Comparison of ENCODE assay signal across 17 cellular contexts in the genomic region with DNA sequence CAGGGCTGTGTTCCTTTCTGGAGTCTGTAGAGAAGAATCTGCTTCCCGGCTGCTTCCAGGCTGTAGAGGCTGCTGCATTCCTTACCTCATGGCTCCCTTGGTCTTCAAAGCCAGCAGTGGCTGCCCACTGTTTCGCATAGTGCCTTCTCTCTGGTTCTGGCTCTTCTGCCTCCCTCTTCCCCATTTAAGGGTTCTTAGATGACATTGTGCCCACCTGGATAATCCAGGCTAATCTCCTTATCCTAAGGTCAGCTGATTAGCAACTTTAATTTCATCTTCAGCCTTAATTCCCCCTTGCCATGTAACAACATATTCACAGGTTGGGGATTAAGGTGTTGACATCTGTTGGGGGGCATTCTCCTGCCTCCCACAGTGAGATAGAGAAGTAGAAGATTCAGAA.
DNase-seq lines count a peak whose midpoint lies in the region; ATAC-seq and TF ChIP-seq lines count a peak whose summit lies in the region.
"Had no signal": no experiment of that assay in that cellular context is flagged by ENCODE, and none has a peak within 500 bp of the region (broad histone marks: within the 10 kb centered on the region; RNA-seq: fewer than 3 reads in every experiment).

No MANE protein-coding gene starts in this region.

- peaks cover 3% of the 10 kb centered on the region for H3K9me3 ChIP-seq in WERI-Rb-1 (ENCODE audit: severe bottlenecking)
- H3K9me3 ChIP-seq: HAP-1 had no signal

- no peak overlapping the region for H3K4me3 Mint-ChIP-seq in GM23338
- H3K4me3 Mint-ChIP-seq: CD4-positive, alpha-beta memory T cell; HFFc6 had no signal

- H3K27me3 Mint-ChIP-seq in GM23338 (ENCODE audit: insufficient read depth, low read depth, poor library complexity) = no peaks in the 10 kb centered on the region

- no peaks in the 10 kb centered on the region for H3F3A ChIP-seq in GM23338 (replicated peaks; ENCODE audit: low read depth)

- H3K27me3 ChIP-seq in GM23338 (ENCODE audit: insufficient read depth) (no peaks in the 10 kb centered on the region), WERI-Rb-1 (ENCODE audit: insufficient read depth, low read depth, severe bottlenecking) (no peaks in the 10 kb centered on the region)

- TF ChIP-seq CTCF in GM23338 (conservative IDR thresholded peaks at IDR 0.05; ENCODE audit: low read depth in 2 of 2) = no peak
- no peak for TF ChIP-seq CTCF in WERI-Rb-1 (IDR thresholded peaks at IDR 0.05; ENCODE audit: low read depth, low read length)

- H3K36me3 ChIP-seq in GM23338 (ENCODE audit: insufficient read depth) = no peaks in the 10 kb centered on the region
- H3K36me3 ChIP-seq in WERI-Rb-1 = no peaks in the 10 kb centered on the region
- H3K36me3 ChIP-seq: HAP-1 had no signal

- H3K27ac ChIP-seq in GM23338 (ENCODE audit: low read depth) (no peak overlapping the region), WERI-Rb-1 (peak overlapping the region; percentile 47)

- H3K27ac Mint-ChIP-seq in GM23338 = no peak overlapping the region
- H3K27ac Mint-ChIP-seq: CD4-positive, alpha-beta memory T cell; HFFc6 had no signal

- H2AFZ ChIP-seq in GM23338 = no peak overlapping the region

- no peaks in the 10 kb centered on the region for H4K20me1 ChIP-seq in GM23338 (replicated peaks; ENCODE audit: insufficient read depth)

- no peaks in the 10 kb centered on the region for H3K4me1 ChIP-seq in GM23338 (ENCODE audit: insufficient read depth)
- H3K4me1 ChIP-seq: HAP-1 had no signal

- H3K4me3 ChIP-seq in GM23338 = no peak overlapping the region
- H3K4me3 ChIP-seq in WERI-Rb-1 (ENCODE audit: low read depth, low read length) = no peak overlapping the region
- H3K4me3 ChIP-seq: GM12878, HAP-1 had no signal

- peaks cover 5% of the 10 kb centered on the region; the same call in 1 of the 3 replicates for H3K36me3 Mint-ChIP-seq in GM23338 (ENCODE audit: low read depth)
- H3K36me3 Mint-ChIP-seq: CD4-positive, alpha-beta memory T cell had no signal

- peaks cover 8% of the 10 kb centered on the region; the same call in 1 of the 3 replicates for H3K9me3 Mint-ChIP-seq in GM23338

- ATAC-seq in GM23338 = no peak
- no peak for ATAC-seq in HG03025 (IDR thresholded peaks at IDR 0.05; ENCODE audit: low FRiP score, unreplicated experiment)
- no peak for ATAC-seq in GM19035 (IDR thresholded peaks at IDR 0.05; ENCODE audit: unreplicated experiment)
- ATAC-seq: GM12878 had no signal

- no peak overlapping the region for H3K4me2 ChIP-seq in GM23338

- no peaks in the 10 kb centered on the region; the same call in 1 of the 2 replicates for H3K9me2 ChIP-seq in GM23338 (ENCODE audit: insufficient read depth)

- no peaks in the 10 kb centered on the region for H3K79me2 ChIP-seq in GM23338 (replicated peaks; ENCODE audit: insufficient read depth)

- no peaks in the 10 kb centered on the region for H3K4me1 Mint-ChIP-seq in GM23338
- H3K4me1 Mint-ChIP-seq: CD4-positive, alpha-beta memory T cell had no signal

- no peak for DNase-seq in GM23338 (ENCODE audit: low spot score)
- peak; percentile 83 for DNase-seq in NCI-H524 treated with DMSO at 0.1 percent for 48 hours (lab: John Stamatoyannopoulos, UW)
- peak; percentile 55 for DNase-seq in WERI-Rb-1
- no peak for DNase-seq in D341Med (ENCODE audit: low spot score)
- DNase-seq: C1 segment of cervical spinal cord; Calu3; CD4-positive, alpha-beta memory T cell; COR-L47; DMS 273 treated with DMSO at 0.1 percent for 48 hours; DMS79; GDM1; GOT3; HFFc6 had no signal

TF ChIP-seq in GM23338, 12 proteins besides CTCF, POLR2A, EP300 and RAD21:
- no peak for TF ChIP-seq EZH2 (IDR thresholded peaks at IDR 0.05; ENCODE audit: low read depth, unreplicated experiment)
- TF ChIP-seq, protein P1, sequence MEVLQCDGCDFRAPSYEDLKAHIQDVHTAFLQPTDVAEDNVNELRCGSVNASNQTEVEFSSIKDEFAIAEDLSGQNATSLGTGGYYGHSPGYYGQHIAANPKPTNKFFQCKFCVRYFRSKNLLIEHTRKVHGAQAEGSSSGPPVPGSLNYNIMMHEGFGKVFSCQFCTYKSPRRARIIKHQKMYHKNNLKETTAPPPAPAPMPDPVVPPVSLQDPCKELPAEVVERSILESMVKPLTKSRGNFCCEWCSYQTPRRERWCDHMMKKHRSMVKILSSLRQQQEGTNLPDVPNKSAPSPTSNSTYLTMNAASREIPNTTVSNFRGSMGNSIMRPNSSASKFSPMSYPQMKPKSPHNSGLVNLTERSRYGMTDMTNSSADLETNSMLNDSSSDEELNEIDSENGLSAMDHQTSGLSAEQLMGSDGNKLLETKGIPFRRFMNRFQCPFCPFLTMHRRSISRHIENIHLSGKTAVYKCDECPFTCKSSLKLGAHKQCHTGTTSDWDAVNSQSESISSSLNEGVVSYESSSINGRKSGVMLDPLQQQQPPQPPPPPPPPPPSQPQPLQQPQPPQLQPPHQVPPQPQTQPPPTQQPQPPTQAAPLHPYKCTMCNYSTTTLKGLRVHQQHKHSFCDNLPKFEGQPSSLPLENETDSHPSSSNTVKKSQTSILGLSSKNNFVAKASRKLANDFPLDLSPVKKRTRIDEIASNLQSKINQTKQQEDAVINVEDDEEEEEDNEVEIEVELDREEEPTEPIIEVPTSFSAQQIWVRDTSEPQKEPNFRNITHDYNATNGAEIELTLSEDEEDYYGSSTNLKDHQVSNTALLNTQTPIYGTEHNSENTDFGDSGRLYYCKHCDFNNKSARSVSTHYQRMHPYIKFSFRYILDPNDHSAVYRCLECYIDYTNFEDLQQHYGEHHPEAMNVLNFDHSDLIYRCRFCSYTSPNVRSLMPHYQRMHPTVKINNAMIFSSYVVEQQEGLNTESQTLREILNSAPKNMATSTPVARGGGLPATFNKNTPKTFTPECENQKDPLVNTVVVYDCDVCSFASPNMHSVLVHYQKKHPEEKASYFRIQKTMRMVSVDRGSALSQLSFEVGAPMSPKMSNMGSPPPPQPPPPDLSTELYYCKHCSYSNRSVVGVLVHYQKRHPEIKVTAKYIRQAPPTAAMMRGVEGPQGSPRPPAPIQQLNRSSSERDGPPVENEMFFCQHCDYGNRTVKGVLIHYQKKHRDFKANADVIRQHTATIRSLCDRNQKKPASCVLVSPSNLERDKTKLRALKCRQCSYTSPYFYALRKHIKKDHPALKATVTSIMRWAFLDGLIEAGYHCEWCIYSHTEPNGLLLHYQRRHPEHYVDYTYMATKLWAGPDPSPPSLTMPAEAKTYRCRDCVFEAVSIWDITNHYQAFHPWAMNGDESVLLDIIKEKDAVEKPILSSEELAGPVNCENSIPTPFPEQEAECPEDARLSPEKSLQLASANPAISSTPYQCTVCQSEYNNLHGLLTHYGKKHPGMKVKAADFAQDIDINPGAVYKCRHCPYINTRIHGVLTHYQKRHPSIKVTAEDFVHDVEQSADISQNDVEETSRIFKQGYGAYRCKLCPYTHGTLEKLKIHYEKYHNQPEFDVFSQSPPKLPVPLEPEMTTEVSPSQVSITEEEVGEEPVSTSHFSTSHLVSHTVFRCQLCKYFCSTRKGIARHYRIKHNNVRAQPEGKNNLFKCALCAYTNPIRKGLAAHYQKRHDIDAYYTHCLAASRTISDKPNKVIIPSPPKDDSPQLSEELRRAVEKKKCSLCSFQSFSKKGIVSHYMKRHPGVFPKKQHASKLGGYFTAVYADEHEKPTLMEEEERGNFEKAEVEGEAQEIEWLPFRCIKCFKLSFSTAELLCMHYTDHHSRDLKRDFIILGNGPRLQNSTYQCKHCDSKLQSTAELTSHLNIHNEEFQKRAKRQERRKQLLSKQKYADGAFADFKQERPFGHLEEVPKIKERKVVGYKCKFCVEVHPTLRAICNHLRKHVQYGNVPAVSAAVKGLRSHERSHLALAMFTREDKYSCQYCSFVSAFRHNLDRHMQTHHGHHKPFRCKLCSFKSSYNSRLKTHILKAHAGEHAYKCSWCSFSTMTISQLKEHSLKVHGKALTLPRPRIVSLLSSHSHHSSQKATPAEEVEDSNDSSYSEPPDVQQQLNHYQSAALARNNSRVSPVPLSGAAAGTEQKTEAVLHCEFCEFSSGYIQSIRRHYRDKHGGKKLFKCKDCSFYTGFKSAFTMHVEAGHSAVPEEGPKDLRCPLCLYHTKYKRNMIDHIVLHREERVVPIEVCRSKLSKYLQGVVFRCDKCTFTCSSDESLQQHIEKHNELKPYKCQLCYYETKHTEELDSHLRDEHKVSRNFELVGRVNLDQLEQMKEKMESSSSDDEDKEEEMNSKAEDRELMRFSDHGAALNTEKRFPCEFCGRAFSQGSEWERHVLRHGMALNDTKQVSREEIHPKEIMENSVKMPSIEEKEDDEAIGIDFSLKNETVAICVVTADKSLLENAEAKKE (CRISPR knock-in tag; IDR thresholded peaks at IDR 0.05) = 0 out of 2 replicates have a peak, but pooled peaks have one; percentile 38

Comparison
In these comparisons a context has a peak if more than half of its experiments do, and no peak if none do; other contexts are left out.
1. DNase-seq: peak in NCI-H524 treated with DMSO at 0.1 percent for 48 hours (single experiment) and WERI-Rb-1 (single experiment); none in GM23338 (single experiment) and D341Med (single experiment).